ENCODE assay signal across 27 cellular contexts in the genomic region with DNA sequence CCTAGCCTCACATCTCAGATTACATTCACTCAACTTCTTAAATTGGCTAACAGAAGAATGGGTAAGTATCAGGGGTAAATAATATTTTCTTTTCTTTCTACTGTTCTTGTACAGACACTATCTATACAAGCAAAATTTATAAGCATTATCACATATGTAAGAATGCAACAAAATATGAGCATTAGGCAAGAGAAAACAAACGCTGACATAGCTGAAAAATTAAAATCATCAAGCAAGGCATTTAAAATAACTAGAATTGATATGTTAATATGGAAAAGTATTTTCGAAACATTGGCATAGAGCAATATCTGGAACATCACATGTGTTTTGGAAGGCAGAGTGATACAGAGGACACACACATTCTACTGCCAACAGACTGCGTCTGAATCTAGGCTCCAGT.
"Had no signal": no experiment of that assay in that cellular context is flagged by ENCODE, and none has a peak within 500 bp of the region (broad histone marks: within the 10 kb centered on the region; RNA-seq: fewer than 3 reads in every experiment).

No MANE protein-coding gene starts in this region.

- H3K27me3 ChIP-seq: stomach, suprapubic skin, testis, thyroid gland, tibial artery, tibial nerve, transverse colon, upper lobe of left lung, upper lobe of right lung, uterus, vagina had no signal

- H3K4me1 ChIP-seq: stomach, suprapubic skin, testis, thyroid gland, tibial artery, tibial nerve, transverse colon, upper lobe of left lung, upper lobe of right lung, uterus, vagina had no signal

- H3K4me3 ChIP-seq: stomach, suprapubic skin, testis, thoracic aorta, thyroid gland, tibial artery, tibial nerve, transverse colon, upper lobe of left lung, upper lobe of right lung, uterus, vagina had no signal

- H3K9me3 ChIP-seq: stomach, suprapubic skin, testis, thoracic aorta, thyroid gland, tibial artery, tibial nerve, transverse colon, upper lobe of left lung, upper lobe of right lung, uterus, vagina had no signal

- ATAC-seq: stimulated activated effector memory CD8-positive, alpha-beta T cell treated with anti-CD3 and anti-CD28 coated beads, Interleukin-12 subunit alpha, Interleukin-12 subunit beta, amount 100 ng/mL, for 72 hours; stimulated activated memory B cell treated with anti-CD40 and anti-IgM and Interleukin-4, amounts not matched to agents 10 μg/mL and 1 μg/mL and 100 μg/mL, for 72 hours; stimulated activated naive B cell treated with anti-CD40 and anti-IgM and Interleukin-4, amounts not matched to agents 10 μg/mL and 1 μg/mL and 100 μg/mL, for 72 hours; stimulated activated naive CD8-positive, alpha-beta T cell treated with anti-CD3 and anti-CD28 coated beads, Interleukin-15, amount 100 ng/mL, for 72 hours; stimulated activated naive CD8-positive, alpha-beta T cell treated with anti-CD3 and anti-CD28 coated beads, Interleukin-15, Interleukin-2, amounts not matched to agents 100 U/mL and 50 U/mL, for 24 hours; upper lobe of right lung had no signal

- FAIRE-seq: urothelium cell line had no signal

- H3K36me3 ChIP-seq: stomach, suprapubic skin, thoracic aorta, thyroid gland, tibial artery, tibial nerve, transverse colon, upper lobe of left lung, upper lobe of right lung, uterus, vagina had no signal

- H3K27ac ChIP-seq: stomach, suprapubic skin, testis, thoracic aorta, thyroid gland, tibial artery, tibial nerve, transverse colon, upper lobe of left lung, upper lobe of right lung, uterus, vagina had no signal

- DNase-seq: stimulated activated CD4-positive, alpha-beta T cell treated with anti-CD3 and anti-CD28 coated beads, Interleukin-2, amount 100 ng/mL, for 48 hours; stimulated activated CD4-positive, alpha-beta T cell treated with anti-CD3 and anti-CD28 coated beads, Interleukin-4, amount 100 ng/mL, for 1 hour; stimulated activated CD4-positive, alpha-beta T cell treated with anti-CD3 and anti-CD28 coated beads, Interleukin-4, amount 100 ng/mL, for 24 hours; stimulated activated CD4-positive, alpha-beta T cell treated with anti-CD3 and anti-CD28 coated beads, Interleukin-4, amount 100 ng/mL, for 4 hours; stimulated activated CD8-positive, alpha-beta memory T cell treated with anti-CD3 and anti-CD28 coated beads, Interleukin-4, amount 100 ng/mL, for 48 hours; stimulated activated naive B cell treated with anti-CD40 and anti-IgM and Interleukin-4, amounts not matched to agents 10 μg/mL and 1 μg/mL and 100 μg/mL, for 72 hours; stimulated activated naive CD4-positive, alpha-beta T cell; stimulated activated naive CD4-positive, alpha-beta T cell treated with Interleukin-2 at 50 U/mL for 16 hours; stimulated activated naive CD8-positive, alpha-beta T cell treated with anti-CD3 and anti-CD28 coated beads, Interleukin-15, amount 100 ng/mL, for 72 hours; stimulated activated naive CD8-positive, alpha-beta T cell treated with anti-CD3 and anti-CD28 coated beads, Interleukin-15, Interleukin-2, amounts not matched to agents 100 U/mL and 50 U/mL, for 24 hours; stomach; substantia nigra; testis; thyroid gland; tibial artery; transverse colon; trophoblast cell; upper lobe of left lung; upper lobe of right lung; uterus had no signal
